Comparison of ENCODE assay signal across 1 cellular context in genomic region chr19:45045671-45046353, GRCh38.
TF ChIP-seq lines count a peak whose summit lies in the region.

No MANE protein-coding gene starts in this region.

TF ChIP-seq in GM12878, 131 proteins besides CTCF, POLR2A, EP300 and RAD21:
- TF ChIP-seq FOXK2 (IDR thresholded peaks at IDR 0.05) (no peak), YY1 (IDR thresholded peaks at IDR 0.05; ENCODE audit: low read depth, low read length) (no peak)
TF ChIP-seq in GM12878: peak in this region for 0.
